ENCODE assay signal across 15 cellular contexts in genomic region chr7:45511721-45512422, GRCh38.
"Had no signal": no experiment of that assay in that cellular context is flagged by ENCODE, and none has a peak within 500 bp of the region (broad histone marks: within the 10 kb centered on the region; RNA-seq: fewer than 3 reads in every experiment).

No MANE protein-coding gene starts in this region.

- H3K4me1 ChIP-seq: colonic mucosa, foreskin keratinocyte, psoas muscle, spleen, tibial artery had no signal

- H3K27ac ChIP-seq: colonic mucosa, foreskin keratinocyte, psoas muscle, spleen, tibial artery had no signal

- H3K27me3 ChIP-seq: colonic mucosa, foreskin keratinocyte had no signal

- DNase-seq: colonic mucosa; dermis blood vessel endothelial cell; erythroblast; immature natural killer cell; naive B cell; psoas muscle; spleen; stimulated activated CD4-positive, alpha-beta T cell treated with anti-CD3 and anti-CD28 coated beads, Interleukin-15, amount 100 ng/mL, for 24 hours; stimulated activated CD4-positive, alpha-beta T cell treated with anti-CD3 and anti-CD28 coated beads, Interleukin-1b, Interleukin-23, amount 100 ng/mL, for 48 hours; stimulated activated CD4-positive, alpha-beta T cell treated with anti-CD3 and anti-CD28 coated beads, Interleukin-4, amount 100 ng/mL, for 24 hours; tibial artery had no signal

- ATAC-seq: foreskin keratinocyte; psoas muscle; sciatic nerve; stimulated activated memory B cell treated with anti-CD40 and anti-IgM and Interleukin-4, amounts not matched to agents 10 μg/mL and 1 μg/mL and 100 μg/mL, for 72 hours had no signal

- H3K9me3 ChIP-seq: colonic mucosa, psoas muscle had no signal

- H3K36me3 ChIP-seq: colonic mucosa, spleen, tibial artery had no signal

- H3K4me3 ChIP-seq: colonic mucosa, psoas muscle, spleen, tibial artery had no signal

- FAIRE-seq: keratinocyte had no signal
